9 cellular contexts compared by ENCODE assay signal in the genomic region with DNA sequence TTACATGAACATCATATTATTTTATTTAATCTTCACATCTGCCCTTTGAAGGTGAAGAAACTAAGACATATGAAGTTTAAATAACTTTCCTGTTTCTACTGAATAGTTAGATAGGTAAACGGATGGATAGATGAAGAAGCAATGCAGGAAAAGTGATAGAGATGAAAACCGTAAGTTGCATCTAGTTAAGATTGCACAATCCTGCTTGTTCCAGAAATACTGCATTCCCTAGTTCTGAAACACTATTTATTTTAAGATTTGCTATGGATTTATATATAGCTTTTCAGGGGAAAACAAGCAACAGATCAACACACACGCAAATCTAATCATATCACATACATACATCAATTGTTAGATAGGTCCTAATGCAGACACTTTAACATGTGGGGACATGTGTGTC.
"Had no signal": no experiment of that assay in that cellular context is flagged by ENCODE, and none has a peak within 500 bp of the region (broad histone marks: within the 10 kb centered on the region; RNA-seq: fewer than 3 reads in every experiment).

No MANE protein-coding gene starts in this region.

- H3K4me1 ChIP-seq: HAP-1 had no signal

- H3K9ac ChIP-seq: GM23248, KMS-11 had no signal

- H3K27ac Mint-ChIP-seq: HFFc6 had no signal

- H2AFZ ChIP-seq: GM23248 had no signal

- H3K4me3 ChIP-seq: GM23248, HAP-1 had no signal

- FAIRE-seq: HTR-8/SVneo had no signal

- H3K4me3 Mint-ChIP-seq: HFFc6 had no signal

- ATAC-seq: HCT116 had no signal

- H3K27ac ChIP-seq: GM23248, KMS-11 had no signal

- DNase-seq: GM23248, GOT3, H7, HFFc6, KBM-7 had no signal

- H3K4me2 ChIP-seq: KMS-11 had no signal

- H3K36me3 ChIP-seq: HAP-1 had no signal

- H3K9me3 ChIP-seq: HAP-1 had no signal
